8 cellular contexts compared by ENCODE assay signal in the genomic region with DNA sequence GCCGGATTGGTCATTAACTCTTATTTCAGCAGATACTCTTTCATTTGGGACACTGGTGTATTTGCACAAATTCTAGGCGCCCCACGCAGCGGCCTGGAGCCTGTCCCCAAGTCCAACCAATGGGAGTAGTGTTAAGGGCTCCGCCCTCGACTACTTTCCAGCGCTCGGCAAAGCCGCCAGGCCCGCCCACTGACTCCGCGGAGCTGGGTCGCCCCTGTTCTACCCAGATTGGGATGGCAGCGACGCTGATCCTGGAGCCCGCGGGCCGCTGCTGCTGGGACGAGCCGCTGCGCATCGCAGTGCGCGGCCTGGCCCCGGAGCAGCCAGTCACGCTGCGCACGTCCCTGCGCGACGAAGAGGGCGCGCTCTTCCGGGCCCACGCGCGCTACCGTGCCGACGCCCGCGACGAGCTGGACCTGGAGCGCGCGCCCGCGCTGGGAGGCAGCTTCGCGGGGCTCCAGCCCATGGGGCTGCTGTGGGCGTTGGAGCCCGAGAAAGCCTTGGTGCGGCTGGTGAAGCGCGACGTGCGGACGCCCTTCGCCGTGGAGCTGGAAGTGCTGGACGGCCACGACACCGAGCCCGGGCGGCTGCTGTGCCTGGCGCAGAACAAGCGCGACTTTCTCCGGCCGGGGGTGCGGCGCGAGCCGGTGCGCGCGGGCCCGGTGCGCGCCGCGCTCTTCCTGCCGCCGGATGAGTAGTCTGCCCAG. TPM values are rescaled to one million over a fixed set of nuclear protein-coding genes. Genes with fewer than 3 reads are reported as not detected.
DNase-seq lines count a peak whose midpoint lies in the region; ATAC-seq and TF ChIP-seq lines count a peak whose summit lies in the region.

A gene with protein sequence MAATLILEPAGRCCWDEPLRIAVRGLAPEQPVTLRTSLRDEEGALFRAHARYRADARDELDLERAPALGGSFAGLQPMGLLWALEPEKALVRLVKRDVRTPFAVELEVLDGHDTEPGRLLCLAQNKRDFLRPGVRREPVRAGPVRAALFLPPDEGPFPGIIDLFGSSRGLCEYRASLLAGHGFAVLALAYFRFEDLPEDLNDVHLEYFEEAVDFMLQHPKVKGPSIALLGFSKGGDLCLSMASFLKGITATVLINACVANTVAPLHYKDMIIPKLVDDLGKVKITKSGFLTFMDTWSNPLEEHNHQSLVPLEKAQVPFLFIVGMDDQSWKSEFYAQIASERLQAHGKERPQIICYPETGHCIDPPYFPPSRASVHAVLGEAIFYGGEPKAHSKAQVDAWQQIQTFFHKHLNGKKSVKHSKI (plus strand): TSS at position 179 of the 707 bp plus-strand sequence. CDS start 55 bp downstream, at position 234.

- TF ChIP-seq CTCF in OCI-LY1 (IDR thresholded peaks at IDR 0.05; ENCODE audit: low read length), result no peak

- no peaks in the 10 kb centered on the region for H4K20me1 ChIP-seq in OCI-LY1 (ENCODE audit: insufficient read depth, low read length)

- H3K9me3 Mint-ChIP-seq in activated T-cell treated with anti-CD3 and anti-CD28 coated beads, Interleukin-2, amount 50 U/mL, for 4 hours, result no peaks in the 10 kb centered on the region

- H2AFZ ChIP-seq in OCI-LY1 (ENCODE audit: low read length), result no peak within 1 kb of the TSS

- H3K27ac ChIP-seq in OCI-LY1 (ENCODE audit: low read depth, low read length, poor library complexity, severe bottlenecking), result no peak within 1 kb of the TSS
- H3K27ac ChIP-seq in muscle layer of colon (ENCODE audit: low read depth, low read length), result peak within 1 kb of the TSS; percentile 70

- H3K4me1 ChIP-seq in OCI-LY1 (ENCODE audit: insufficient read depth, low read length, severe bottlenecking) (peaks cover 10% of the 10 kb centered on the region), muscle layer of colon (ENCODE audit: insufficient read depth, low read length) (peaks cover 5% of the 10 kb centered on the region)

- H3K4me3 ChIP-seq in OCI-LY1 (ENCODE audit: low read depth, low read length, poor library complexity, severe bottlenecking) (peak within 1 kb of the TSS; percentile 66), muscle layer of colon (ENCODE audit: low read depth in 1 of 2, low read length in 2 of 2) (peak within 1 kb of the TSS; percentile 59 to 79)

- ATAC-seq in GM18867 (IDR thresholded peaks at IDR 0.05; ENCODE audit: unreplicated experiment) (peak; percentile 77), HG03342 (IDR thresholded peaks at IDR 0.05; ENCODE audit: unreplicated experiment) (peak; percentile 65), esophagus mucosa (peak; percentile 86)
- peak; percentile 85 to 86 for ATAC-seq in activated T-cell treated with anti-CD3 and anti-CD28 coated beads, Interleukin-2, amount 50 U/mL, for 4 hours

- peak within 1 kb of the TSS; percentile 76 for H3K4me2 ChIP-seq in OCI-LY1 (ENCODE audit: low read length)

- in situ Hi-C loops in ACHN (cut with HindIII; ENCODE audit: low pct_ligation_motif_present, low pct_unique_long_range_greater_than_20kb, low sequenced_read_pairs), result no loop called here

- H3K9me3 ChIP-seq in OCI-LY1 (ENCODE audit: low read length) (no peaks in the 10 kb centered on the region), muscle layer of colon (ENCODE audit: low read length) (no peaks in the 10 kb centered on the region)

- H3K27me3 ChIP-seq in OCI-LY1 (ENCODE audit: insufficient read depth, low read length) (peaks cover 16% of the 10 kb centered on the region; the same call in 1 of the 2 replicates), muscle layer of colon (ENCODE audit: control insufficient read depth in 1 of 2, insufficient read depth in 2 of 2, low read length in 2 of 2) (no peaks in the 10 kb centered on the region)

- H3K36me3 Mint-ChIP-seq in activated T-cell treated with anti-CD3 and anti-CD28 coated beads, Interleukin-2, amount 50 U/mL, for 4 hours (ENCODE audit: insufficient read depth), result no peaks in the 10 kb centered on the region

- peak within 1 kb of the TSS; percentile 82 for H3K4me3 Mint-ChIP-seq in activated T-cell treated with anti-CD3 and anti-CD28 coated beads, Interleukin-2, amount 50 U/mL, for 4 hours

- no peaks in the 10 kb centered on the region for H3K79me2 ChIP-seq in OCI-LY1 (ENCODE audit: insufficient read depth, low read length)

- peak; percentile 61 for DNase-seq in ACHN
- DNase-seq in activated T-cell treated with anti-CD3 and anti-CD28 coated beads, Interleukin-2, amount 50 U/mL, for 4 hours, result peak; percentile 49
- peak; percentile 27 to 29 for DNase-seq in stimulated activated CD8-positive, alpha-beta memory T cell treated with anti-CD3 and anti-CD28 coated beads, Interleukin-7, amount 100 ng/mL, for 1 hour (ENCODE audit: low read depth in 2 of 2)

- H3K9ac ChIP-seq in OCI-LY1 (ENCODE audit: low read length), result peak within 1 kb of the TSS; percentile 40; the same call in 1 of the 2 replicates
- H3K9ac ChIP-seq in muscle layer of colon (ENCODE audit: low read length), result peak within 1 kb of the TSS; percentile 57

- peaks cover 4% of the 10 kb centered on the region for H3K27me3 Mint-ChIP-seq in activated T-cell treated with anti-CD3 and anti-CD28 coated beads, Interleukin-2, amount 50 U/mL, for 4 hours (ENCODE audit: low read depth)

- peaks cover 2% of the 10 kb centered on the region for H3K4me1 Mint-ChIP-seq in activated T-cell treated with anti-CD3 and anti-CD28 coated beads, Interleukin-2, amount 50 U/mL, for 4 hours (ENCODE audit: low read depth)

- no peaks in the 10 kb centered on the region for H3K9me2 ChIP-seq in OCI-LY1 (ENCODE audit: low read depth, low read length)

- no peaks in the 10 kb centered on the region for H3F3A ChIP-seq in OCI-LY1 (ENCODE audit: insufficient read depth, low read length)

- H3K36me3 ChIP-seq in OCI-LY1 (ENCODE audit: insufficient read depth, low read length) (no peaks in the 10 kb centered on the region), muscle layer of colon (ENCODE audit: insufficient read depth, low read length) (no peaks in the 10 kb centered on the region)

RNA-seq across cellular contexts. Expression of the gene that starts here (rescaled TPM):
- not detected for total RNA-seq in activated T-cell treated with anti-CD3 and anti-CD28 coated beads, Interleukin-2, amount 50 U/mL, for 4 hours
- not detected for total RNA-seq in esophagus mucosa

Comparison
In these comparisons a context has a peak if more than half of its experiments do, and no peak if none do; other contexts are left out.
1. Peak in DNase-seq and ATAC-seq in activated T-cell treated with anti-CD3 and anti-CD28 coated beads, Interleukin-2, amount 50 U/mL, for 4 hours; RNA of the gene not detected or under 1 TPM.
2. Peak in ATAC-seq in esophagus mucosa; RNA of the gene not detected or under 1 TPM.